9 cellular contexts compared by ENCODE assay signal in genomic region chr10:79147796-79148451, GRCh38.
A peak's percentile ranks its signal among the peaks of the same experiment; 100 is the strongest.
DNase-seq lines count a peak whose midpoint lies in the region; ATAC-seq and TF ChIP-seq lines count a peak whose summit lies in the region.
"Had no signal": no experiment of that assay in that cellular context is flagged by ENCODE, and none has a peak within 500 bp of the region (broad histone marks: within the 10 kb centered on the region; RNA-seq: fewer than 3 reads in every experiment).

No MANE protein-coding gene starts in this region.

- H3K4me2 ChIP-seq in Loucy (ENCODE audit: low read depth, low read length, poor library complexity, severe bottlenecking) = peak overlapping the region; percentile 7

- H3K36me3 Mint-ChIP-seq in endodermal cell (ENCODE audit: low read depth) = peaks cover 14% of the 10 kb centered on the region
- peaks cover 6% of the 10 kb centered on the region for H3K36me3 Mint-ChIP-seq in osteocyte (ENCODE audit: unreplicated experiment)

- H3K27me3 Mint-ChIP-seq in endodermal cell (ENCODE audit: insufficient read depth) = no peaks in the 10 kb centered on the region
- H3K27me3 Mint-ChIP-seq in osteocyte (ENCODE audit: unreplicated experiment) = no peaks in the 10 kb centered on the region

- H3K4me3 Mint-ChIP-seq in endodermal cell (no peak overlapping the region), osteocyte (ENCODE audit: unreplicated experiment) (no peak overlapping the region)

- no peak for DNase-seq in AG04450 (ENCODE audit: low read depth, low spot score)
- no peak for DNase-seq in endodermal cell
- no peak for DNase-seq in osteocyte (ENCODE audit: extremely low spot score, unreplicated experiment)
- DNase-seq in NCI-H1436 (lab: John Stamatoyannopoulos, UW) = no peak
- no peak for DNase-seq in NCI-H524 treated with DMSO at 0.1 percent for 48 hours (lab: John Stamatoyannopoulos, UW)
- DNase-seq: NCI-H526 had no signal

- ATAC-seq in GM19463 (IDR thresholded peaks at IDR 0.05; ENCODE audit: unreplicated experiment) (no peak), HG03175 (IDR thresholded peaks at IDR 0.05; ENCODE audit: unreplicated experiment) (no peak)

- no peaks in the 10 kb centered on the region for H3F3A ChIP-seq in Loucy (ENCODE audit: low read depth)

- H3K27ac ChIP-seq in AG04450 (ENCODE audit: low read depth, low read length) (peak overlapping the region; percentile 47), endodermal cell (ENCODE audit: low read depth, low read length) (peak overlapping the region; percentile 32)

- H3K9me3 Mint-ChIP-seq in endodermal cell = no peaks in the 10 kb centered on the region
- H3K9me3 Mint-ChIP-seq in osteocyte (ENCODE audit: unreplicated experiment) = no peaks in the 10 kb centered on the region

- H3K27ac Mint-ChIP-seq in endodermal cell (peak overlapping the region; percentile 55), osteocyte (ENCODE audit: unreplicated experiment) (peak overlapping the region; percentile 96)

- peaks cover 100% of the 10 kb centered on the region for H3K79me2 ChIP-seq in Loucy (ENCODE audit: insufficient read depth, low read length)

- H3K27me3 ChIP-seq in AG04450 (ENCODE audit: control insufficient read depth, insufficient read depth, low read length) (no peaks in the 10 kb centered on the region), Loucy (ENCODE audit: insufficient read depth, low read length, poor library complexity, severe bottlenecking) (no peaks in the 10 kb centered on the region), endodermal cell (ENCODE audit: control insufficient read depth, insufficient read depth, low read length, poor library complexity, severe bottlenecking) (no peaks in the 10 kb centered on the region)

- H4K20me1 ChIP-seq in Loucy (ENCODE audit: insufficient read depth, low read length, poor library complexity, severe bottlenecking) = peaks cover 27% of the 10 kb centered on the region

- 87 to 90% methylated on average over 2 to 7 of the region's 7 CpGs for WGBS in endodermal cell (ENCODE audit: insufficient coverage in 1 of 2, insufficient read length in 1 of 2), 2 experiments

- no peaks in the 10 kb centered on the region for H3K9me2 ChIP-seq in Loucy (replicated peaks; ENCODE audit: low read depth, low read length)

- H3K4me3 ChIP-seq in AG04450 (ENCODE audit: low read depth, low read length) (no peak overlapping the region), Loucy (ENCODE audit: low read length, poor library complexity, severe bottlenecking) (no peak overlapping the region), endodermal cell (ENCODE audit: low read length) (no peak overlapping the region)

- H3K36me3 ChIP-seq in Loucy (ENCODE audit: insufficient read depth, low read length) (peaks cover 70% of the 10 kb centered on the region; the same call in 1 of the 2 replicates), endodermal cell (ENCODE audit: control insufficient read depth, insufficient read depth, low read length) (peaks cover 17% of the 10 kb centered on the region)

- H2AFZ ChIP-seq in Loucy (ENCODE audit: low read length) = no peak overlapping the region

- CTCF ChIA-PET in AG04450 (lab: Charles Lee) = interaction anchor here (1.1 to 1.3 kb wide), 2 partner anchors 9 to 47 kb away, joined by 4 to 5 read pairs; no protein-coding TSS in a partner anchor

- H3K4me1 ChIP-seq in Loucy (ENCODE audit: insufficient read depth, low read length, poor library complexity, severe bottlenecking) = peaks cover 82% of the 10 kb centered on the region
- peaks cover 18% of the 10 kb centered on the region for H3K4me1 ChIP-seq in endodermal cell (ENCODE audit: control insufficient read depth, insufficient read depth, low read length)

- H3K4me1 Mint-ChIP-seq in endodermal cell (peaks cover 23% of the 10 kb centered on the region), osteocyte (ENCODE audit: unreplicated experiment) (peaks cover 82% of the 10 kb centered on the region)

- POLR2A ChIA-PET in AG04450 (lab: Yijun Ruan, JAX) = no interaction called here

- no peak for TF ChIP-seq CTCF in AG04450 (IDR thresholded peaks at IDR 0.05; ENCODE audit: low read depth, low read length)
- no peak for TF ChIP-seq CTCF in Loucy (conservative IDR thresholded peaks at IDR 0.05; ENCODE audit: low read length)
- no peak for TF ChIP-seq CTCF in endodermal cell (conservative IDR thresholded peaks at IDR 0.05)
- TF ChIP-seq CTCF in osteocyte (IDR thresholded peaks at IDR 0.05) = no peak

- no peaks in the 10 kb centered on the region for H3K9me3 ChIP-seq in AG04450 (ENCODE audit: control insufficient read depth, insufficient read depth, low read length)
- no peaks in the 10 kb centered on the region for H3K9me3 ChIP-seq in Loucy (ENCODE audit: insufficient read depth, low read depth, low read length)
- H3K9me3 ChIP-seq in endodermal cell (ENCODE audit: control insufficient read depth, low read length) = no peaks in the 10 kb centered on the region

- H3K9ac ChIP-seq in Loucy (ENCODE audit: low read depth, low read length, poor library complexity, severe bottlenecking) (peak overlapping the region; percentile 40), endodermal cell (ENCODE audit: extremely low read depth, low read length, poor library complexity, severe bottlenecking) (no peak overlapping the region)
